31 cellular contexts compared by ENCODE assay signal in the genomic region with DNA sequence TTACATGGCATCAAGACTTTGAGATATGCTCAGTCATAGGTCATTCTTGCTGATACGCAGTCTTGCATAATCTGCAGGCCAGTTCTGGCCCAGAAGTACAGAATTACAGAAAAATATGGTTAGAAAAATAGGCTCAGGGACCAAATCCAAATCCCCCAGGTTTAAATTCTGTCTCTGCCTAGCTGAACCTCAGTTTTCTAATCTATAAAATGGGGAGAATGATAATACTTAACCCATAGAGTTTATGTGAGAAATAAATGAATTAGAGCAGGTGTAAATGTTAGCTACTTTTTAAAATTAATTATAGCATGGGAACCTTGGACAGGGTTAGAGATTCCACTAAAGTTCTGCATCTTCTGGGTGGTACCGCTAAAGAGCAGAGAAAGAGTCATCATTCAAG. TPM values are rescaled to one million over a fixed set of nuclear protein-coding genes. Genes with fewer than 3 reads are reported as not detected.
"Had no signal": no experiment of that assay in that cellular context is flagged by ENCODE, and none has a peak within 500 bp of the region (broad histone marks: within the 10 kb centered on the region; RNA-seq: fewer than 3 reads in every experiment).

No MANE protein-coding gene starts in this region.

- H3K27me3 Mint-ChIP-seq: dendritic cell treated with granulocyte-macrophage colony-stimulating factor and Interleukin-4, amounts not matched to agents 40 ng/mL and 50 ng/mL, for 4 days had no signal

- H3K27ac Mint-ChIP-seq: dendritic cell treated with granulocyte-macrophage colony-stimulating factor and Interleukin-4, amounts not matched to agents 40 ng/mL and 50 ng/mL, for 4 days; effector memory CD8-positive, alpha-beta T cell; endodermal cell had no signal

- H3K27me3 ChIP-seq: colonic mucosa, dorsolateral prefrontal cortex, esophagus muscularis mucosa, esophagus squamous epithelium, foreskin keratinocyte, gastrocnemius medialis, gastroesophageal sphincter, heart left ventricle, heart right ventricle had no signal

- FAIRE-seq: colon, endometrium, endothelial cell of umbilical vein had no signal

- ATAC-seq: effector memory CD8-positive, alpha-beta T cell; esophagus mucosa; foreskin keratinocyte; gastrocnemius medialis; gastroesophageal sphincter; heart left ventricle; heart right ventricle had no signal

- DNase-seq: colonic mucosa; cortex of kidney; dermis blood vessel endothelial cell; dorsolateral prefrontal cortex; effector CD4-positive, alpha-beta T cell; effector CD8-positive, alpha-beta T cell; effector memory CD4-positive, alpha-beta T cell; effector memory CD8-positive, alpha-beta T cell; endodermal cell; erythroblast; esophagus squamous epithelium; foreskin fibroblast; foreskin keratinocyte; foreskin melanocyte; gastrocnemius medialis; glutamatergic neuron; head of caudate nucleus; heart left ventricle; heart right ventricle had no signal

- H3K4me1 ChIP-seq: colonic mucosa, esophagus squamous epithelium, gastrocnemius medialis had no signal

- H3K9me3 ChIP-seq: colonic mucosa, esophagus muscularis mucosa, esophagus squamous epithelium, gastrocnemius medialis, gastroesophageal sphincter, heart right ventricle had no signal

- H3K36me3 ChIP-seq: colonic mucosa, esophagus muscularis mucosa, esophagus squamous epithelium, gastrocnemius medialis, gastroesophageal sphincter, heart left ventricle, heart right ventricle had no signal

- H3K4me3 ChIP-seq: colonic mucosa, coronary artery, dorsolateral prefrontal cortex, esophagus muscularis mucosa, esophagus squamous epithelium, gastrocnemius medialis, gastroesophageal sphincter, heart left ventricle, heart right ventricle had no signal

- H3K27ac ChIP-seq: colonic mucosa, coronary artery, dorsolateral prefrontal cortex, epithelial cell of prostate, esophagus muscularis mucosa, esophagus squamous epithelium, foreskin keratinocyte, gastrocnemius medialis, gastroesophageal sphincter, heart left ventricle, heart right ventricle had no signal

- H3K4me3 Mint-ChIP-seq: dendritic cell treated with granulocyte-macrophage colony-stimulating factor and Interleukin-4, amounts not matched to agents 40 ng/mL and 50 ng/mL, for 4 days; effector memory CD8-positive, alpha-beta T cell; endodermal cell had no signal

RNA-seq across cellular contexts. Expression of gene FAM181B, which starts 52.3 kb away (rescaled TPM):
- total RNA-seq: dermis microvascular lymphatic vessel endothelial cell, endothelial cell of umbilical vein, fibroblast of villous mesenchyme had no signal
- polyA plus RNA-seq: endothelial cell of umbilical vein, fibroblast of lung had no signal
